20 cellular contexts compared by ENCODE assay signal in the genomic region with DNA sequence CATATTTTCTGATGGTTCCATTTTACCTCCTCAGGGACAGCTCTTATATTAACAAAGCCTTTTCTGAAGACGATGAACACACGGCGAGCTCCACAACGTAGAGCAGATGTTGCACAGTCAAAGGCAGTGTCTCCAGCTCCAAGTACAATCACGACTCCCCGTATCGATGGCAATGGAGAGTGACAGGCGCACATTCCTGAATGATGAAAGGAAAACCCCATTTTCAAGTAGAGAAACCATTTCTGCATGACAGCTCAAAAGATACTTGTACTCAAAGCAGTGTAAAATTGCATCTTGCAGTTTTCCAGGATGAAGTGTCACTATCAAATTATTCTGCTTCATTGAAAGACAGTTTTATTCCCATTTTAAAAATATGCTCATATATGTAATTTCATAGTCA.
A peak's percentile ranks its signal among the peaks of the same experiment; 100 is the strongest.
DNase-seq lines count a peak whose midpoint lies in the region; ATAC-seq and TF ChIP-seq lines count a peak whose summit lies in the region.
"Had no signal": no experiment of that assay in that cellular context is flagged by ENCODE, and none has a peak within 500 bp of the region (broad histone marks: within the 10 kb centered on the region; RNA-seq: fewer than 3 reads in every experiment).

No MANE protein-coding gene starts in this region.

- no peaks in the 10 kb centered on the region for H3K9me3 ChIP-seq in neuronal stem cell (replicated peaks in 1 of 2; ENCODE audit: control insufficient read depth in 2 of 2, insufficient read depth in 1 of 2, low read depth in 1 of 2, low read length in 2 of 2)
- H3K9me3 ChIP-seq: A549; BLaER1 treated with 17β-estradiol and CSF1 and Interleukin-3, amounts not matched to agents 10 nM and 100 nM; Caco-2 had no signal

- peak overlapping the region; percentile 81 for H3K27ac Mint-ChIP-seq in glutamatergic neuron (ENCODE audit: unreplicated experiment)
- H3K27ac Mint-ChIP-seq: B cell; CD4-positive, alpha-beta T cell; CD8-positive, alpha-beta T cell had no signal

- H3K4me1 ChIP-seq in neuronal stem cell (ENCODE audit: control insufficient read depth in 2 of 2, insufficient read depth in 1 of 2, low read depth in 1 of 2, low read length in 2 of 2): no peaks in the 10 kb centered on the region
- H3K4me1 ChIP-seq: A549; BLaER1 treated with 17β-estradiol and CSF1 and Interleukin-3, amounts not matched to agents 10 nM and 100 nM; Caco-2 had no signal

- H2BK120ac ChIP-seq in neuronal stem cell (ENCODE audit: low read depth, low read length): no peak overlapping the region

- no peak overlapping the region for H2AK5ac ChIP-seq in neuronal stem cell (ENCODE audit: low read depth, low read length)

- H3K18ac ChIP-seq in neuronal stem cell (ENCODE audit: low read length): no peak overlapping the region

- no peaks in the 10 kb centered on the region for H3K36me3 Mint-ChIP-seq in glutamatergic neuron (ENCODE audit: unreplicated experiment)

- peak overlapping the region; percentile 63 for H3K14ac ChIP-seq in neuronal stem cell (ENCODE audit: low read length)

- peak; percentile 25 for DNase-seq in NCI-H2227 (lab: John Stamatoyannopoulos, UW; ENCODE audit: unreplicated experiment)
- peak; percentile 8 for DNase-seq in RPMI7951 (ENCODE audit: low read depth)
- peak; percentile 31 for DNase-seq in glutamatergic neuron
- no peak for DNase-seq in neuronal stem cell (ENCODE audit: low spot score)
- no peak for DNase-seq in SIG-M5 (lab: John Stamatoyannopoulos, UW)
- no peak for DNase-seq in Right ventricle myocardium inferior (ENCODE audit: missing footprints)
- DNase-seq in SW480 (ENCODE audit: low spot score): no peak
- DNase-seq in LoVo (ENCODE audit: low spot score): no peak
- DNase-seq: AML-193; Caco-2; Calu3; CD4-positive, alpha-beta T cell; CD8-positive, alpha-beta T cell; DMS79 treated with DMSO at 0.1 percent for 48 hours; GF-D8 had no signal

- H2BK5ac ChIP-seq in neuronal stem cell (ENCODE audit: low read length): no peak overlapping the region

- H4K8ac ChIP-seq in neuronal stem cell (ENCODE audit: low read depth, low read length): no peak overlapping the region

- H3K4ac ChIP-seq in neuronal stem cell (ENCODE audit: low read length): no peak overlapping the region

- no peak overlapping the region for H3K27ac ChIP-seq in neuronal stem cell (replicated peaks; ENCODE audit: low read length)
- H3K27ac ChIP-seq: 22Rv1; A549; BLaER1 treated with 17β-estradiol and CSF1 and Interleukin-3, amounts not matched to agents 10 nM and 100 nM; C4-2B had no signal

- peaks cover 25% of the 10 kb centered on the region for H3K4me1 Mint-ChIP-seq in glutamatergic neuron (ENCODE audit: low read depth, unreplicated experiment)
- H3K4me1 Mint-ChIP-seq: B cell had no signal

- no peaks in the 10 kb centered on the region for H3K79me1 ChIP-seq in neuronal stem cell (ENCODE audit: low read depth, low read length)

- no peak overlapping the region for H2AFZ ChIP-seq in neuronal stem cell (ENCODE audit: low read length)

- intact Hi-C loops in Right ventricle myocardium inferior (cut with DNase I): no loop called here

- peaks cover 4% of the 10 kb centered on the region for H3K27me3 Mint-ChIP-seq in glutamatergic neuron (ENCODE audit: unreplicated experiment)
- H3K27me3 Mint-ChIP-seq: B cell; CD4-positive, alpha-beta T cell had no signal

- no peaks in the 10 kb centered on the region for H3K36me3 ChIP-seq in neuronal stem cell (replicated peaks in 1 of 2; ENCODE audit: control insufficient read depth in 2 of 2, insufficient read depth in 2 of 2, low read length in 2 of 2)

- H3K27me3 ChIP-seq in neuronal stem cell (ENCODE audit: control insufficient read depth in 3 of 3, insufficient read depth in 3 of 3, low read depth in 1 of 3, low read length in 3 of 3): no peaks in the 10 kb centered on the region
- H3K27me3 ChIP-seq: BLaER1 treated with 17β-estradiol and CSF1 and Interleukin-3, amounts not matched to agents 10 nM and 100 nM had no signal

- peaks cover 5% of the 10 kb centered on the region for H3K9me3 Mint-ChIP-seq in glutamatergic neuron (ENCODE audit: unreplicated experiment)
- H3K9me3 Mint-ChIP-seq: CD4-positive, alpha-beta T cell; CD8-positive, alpha-beta T cell had no signal

- no peak overlapping the region for H3K23ac ChIP-seq in neuronal stem cell (ENCODE audit: low read depth, low read length, poor library complexity)

- no peak overlapping the region for H4K91ac ChIP-seq in neuronal stem cell (ENCODE audit: low read depth, low read length, poor library complexity)

- no peak for TF ChIP-seq CTCF in glutamatergic neuron (IDR thresholded peaks at IDR 0.05; ENCODE audit: partially characterized antibody, unreplicated experiment)

- peak overlapping the region; percentile 16 for H3K4me3 Mint-ChIP-seq in glutamatergic neuron (ENCODE audit: unreplicated experiment)
- H3K4me3 Mint-ChIP-seq: B cell; CD4-positive, alpha-beta T cell; CD8-positive, alpha-beta T cell had no signal

- H3K9ac ChIP-seq in neuronal stem cell (ENCODE audit: low read depth, low read length, poor library complexity): no peak overlapping the region
- H3K9ac ChIP-seq: BLaER1 treated with 17β-estradiol and CSF1 and Interleukin-3, amounts not matched to agents 10 nM and 100 nM had no signal

- H3K4me2 ChIP-seq in neuronal stem cell (ENCODE audit: insufficient read depth, low read length, poor library complexity, severe bottlenecking): no peak overlapping the region
- H3K4me2 ChIP-seq: A549; BLaER1 treated with 17β-estradiol and CSF1 and Interleukin-3, amounts not matched to agents 10 nM and 100 nM had no signal

- ATAC-seq in Right ventricle myocardium inferior: no peak
- ATAC-seq: A549; CD8-positive, alpha-beta T cell had no signal

- no peak overlapping the region for H2BK15ac ChIP-seq in neuronal stem cell (ENCODE audit: low read length)

- no peak overlapping the region for H2BK12ac ChIP-seq in neuronal stem cell (ENCODE audit: low read length)

- no CpG with 5 or more reads among the region's 8 CpGs for WGBS in neuronal stem cell (ENCODE audit: extremely low coverage in 2 of 2, insufficient read length in 2 of 2, insufficient replicate concordance in 1 of 2), 2 donors

- no peak overlapping the region for H3K4me3 ChIP-seq in neuronal stem cell (ENCODE audit: low read length in 2 of 2)
- H3K4me3 ChIP-seq: A549; BLaER1 treated with 17β-estradiol and CSF1 and Interleukin-3, amounts not matched to agents 10 nM and 100 nM had no signal

Comparison
In these comparisons a context has a peak if more than half of its experiments do, and no peak if none do; other contexts are left out.
1. DNase-seq: peak in NCI-H2227 (single experiment), RPMI7951 (single experiment) and glutamatergic neuron (single experiment); none in neuronal stem cell (single experiment), SIG-M5 (single experiment), Right ventricle myocardium inferior (single experiment), SW480 (single experiment) and LoVo (single experiment).